ENCODE assay signal across 25 cellular contexts in genomic region chr4:89665662-89666061, GRCh38.
"Had no signal": no experiment of that assay in that cellular context is flagged by ENCODE, and none has a peak within 500 bp of the region (broad histone marks: within the 10 kb centered on the region; RNA-seq: fewer than 3 reads in every experiment).

No MANE protein-coding gene starts in this region.

- FAIRE-seq: endometrium, islet of Langerhans had no signal

- DNase-seq: cortex of kidney; effector memory CD8-positive, alpha-beta T cell; foreskin fibroblast; glutamatergic neuron; heart right ventricle; hippocampal formation; left ventricle myocardium superior; lower lobe of right lung; natural killer cell; occipital lobe; ovary; posterior cingulate gyrus; psoas muscle; right cardiac atrium; sigmoid colon; spleen; stimulated activated CD4-positive, alpha-beta T cell treated with anti-CD3 and anti-CD28 coated beads, Interleukin-4, amount 100 ng/mL, for 4 hours; stimulated activated naive CD8-positive, alpha-beta T cell treated with anti-CD3 and anti-CD28 coated beads, Interleukin-15, Interleukin-2, amounts not matched to agents 100 U/mL and 50 U/mL, for 24 hours; upper lobe of right lung had no signal

- H3K4me3 ChIP-seq: gastroesophageal sphincter, heart right ventricle, lower lobe of right lung, ovary, psoas muscle, sigmoid colon, spleen, thoracic aorta, tibial nerve, upper lobe of right lung, vagina had no signal

- ATAC-seq: effector memory CD8-positive, alpha-beta T cell; gastroesophageal sphincter; heart right ventricle; left ventricle myocardium superior; lower lobe of right lung; natural killer cell; psoas muscle; right cardiac atrium; stimulated activated naive CD8-positive, alpha-beta T cell treated with anti-CD3 and anti-CD28 coated beads, Interleukin-15, Interleukin-2, amounts not matched to agents 100 U/mL and 50 U/mL, for 24 hours; upper lobe of right lung had no signal

- H3K4me1 ChIP-seq: gastroesophageal sphincter, lower lobe of right lung, psoas muscle, sigmoid colon, spleen, upper lobe of right lung, vagina had no signal

- H3K9me3 ChIP-seq: gastroesophageal sphincter, heart right ventricle, lower lobe of right lung, ovary, psoas muscle, sigmoid colon, spleen, thoracic aorta, tibial nerve, upper lobe of right lung, vagina had no signal

- H3K27me3 ChIP-seq: gastroesophageal sphincter, heart right ventricle, ovary, sigmoid colon, spleen, tibial nerve, upper lobe of right lung, vagina had no signal

- H3K27ac ChIP-seq: gastroesophageal sphincter, heart right ventricle, lower lobe of right lung, ovary, psoas muscle, sigmoid colon, spleen, thoracic aorta, tibial nerve, upper lobe of right lung, vagina had no signal

- H3K36me3 ChIP-seq: gastroesophageal sphincter, heart right ventricle, lower lobe of right lung, ovary, sigmoid colon, spleen, thoracic aorta, tibial nerve, upper lobe of right lung, vagina had no signal
